8 cellular contexts compared by ENCODE assay signal in the genomic region with DNA sequence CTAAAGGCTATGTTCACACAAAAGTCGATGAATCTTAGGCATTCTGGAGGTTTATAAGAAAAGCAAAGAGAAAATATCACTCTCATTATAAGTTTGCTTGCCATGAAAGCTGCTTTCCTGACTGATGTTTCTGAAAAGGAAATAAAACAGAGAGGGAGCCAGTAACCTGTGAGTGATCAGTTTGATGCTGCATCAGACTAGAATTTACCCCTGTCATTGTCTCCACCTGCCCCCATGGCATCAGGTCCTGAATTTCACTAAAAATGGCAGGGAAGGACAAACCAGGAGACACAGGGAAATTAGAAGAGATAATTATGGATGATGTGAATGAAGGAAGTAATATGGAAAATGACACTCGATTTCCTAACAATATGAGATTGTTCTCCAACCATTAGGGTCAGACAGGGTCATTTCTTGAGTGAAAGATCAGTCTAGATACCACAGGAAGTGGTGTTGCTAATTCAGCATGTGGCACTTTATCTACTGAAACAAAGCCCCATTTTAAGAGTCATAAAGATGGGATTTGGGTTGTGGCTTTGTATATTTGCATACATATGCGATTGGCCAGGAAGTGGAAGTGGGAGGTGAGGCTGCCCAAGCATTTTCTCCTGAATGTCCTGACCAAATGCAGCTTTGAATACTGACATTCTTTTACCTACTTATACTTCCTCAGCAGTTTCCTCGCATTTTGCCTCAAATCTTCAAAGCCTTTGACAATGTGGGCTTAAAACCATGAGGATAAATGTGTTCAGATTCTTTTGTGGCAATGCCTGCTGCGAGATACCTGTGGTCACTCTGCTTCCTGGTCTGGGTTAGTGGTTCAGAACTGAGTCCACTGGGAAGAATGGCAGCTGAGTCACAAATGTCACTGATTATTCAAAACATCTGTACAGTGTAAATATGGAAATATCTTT.
DNase-seq lines count a peak whose midpoint lies in the region; ATAC-seq lines count a peak whose summit lies in the region.

No MANE protein-coding gene starts in this region.

- ATAC-seq in GM18502 (IDR thresholded peaks at IDR 0.05; ENCODE audit: poor library complexity, unreplicated experiment) (peak; percentile 97), GM21786 (IDR thresholded peaks at IDR 0.05; ENCODE audit: unreplicated experiment) (peak; percentile 97)

- in situ Hi-C loops in KBM-7 (cut with MboI; ENCODE audit: low pct_unique_long_range_greater_than_20kb, low sequenced_read_pairs) = no loop called here

- peak; percentile 90 for DNase-seq in KBM-7
- DNase-seq in glomerular visceral epithelial cell (ENCODE audit: extremely low spot score) = peak; percentile 63
- DNase-seq in midbrain (lab: John Stamatoyannopoulos, UW) = no peak
- DNase-seq in globus pallidus (ENCODE audit: low spot score) = no peak
- no peak for DNase-seq in activated CD4-positive, CD25-positive, alpha-beta regulatory T cell treated with anti-CD3 and anti-CD28 coated beads, Interleukin-2, amount 50 U/mL, for 72 hours
- no peak for DNase-seq in hypothalamus (lab: John Stamatoyannopoulos, UW)

Comparison
In these comparisons a context has a peak if more than half of its experiments do, and no peak if none do; other contexts are left out.
1. DNase-seq: peak in KBM-7 (single experiment) and glomerular visceral epithelial cell (single experiment); none in midbrain (single experiment), globus pallidus (single experiment), activated CD4-positive, CD25-positive, alpha-beta regulatory T cell treated with anti-CD3 and anti-CD28 coated beads, Interleukin-2, amount 50 U/mL, for 72 hours (single experiment) and hypothalamus (0 of 51).